13 cellular contexts compared by ENCODE assay signal in the genomic region with DNA sequence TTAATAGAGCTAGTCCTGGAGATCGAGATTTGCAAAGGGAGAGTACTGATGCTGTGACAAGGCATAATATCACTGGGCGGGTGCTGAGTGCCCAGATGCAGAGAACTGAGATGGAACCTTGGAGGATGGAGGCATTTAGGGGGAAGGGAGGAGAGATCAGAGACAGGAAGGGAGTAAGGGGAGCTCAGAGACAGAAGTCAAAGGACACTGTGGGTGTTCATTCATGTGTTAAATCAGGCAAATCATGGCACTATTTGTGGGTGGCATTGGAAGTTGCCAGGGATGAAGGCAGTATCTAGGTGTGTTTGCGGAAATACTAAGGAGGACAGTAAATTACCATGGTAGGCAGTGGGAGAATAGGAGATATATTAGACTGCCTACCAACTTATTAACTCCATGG.
A peak's percentile ranks its signal among the peaks of the same experiment; 100 is the strongest.
DNase-seq lines count a peak whose midpoint lies in the region; ATAC-seq and TF ChIP-seq lines count a peak whose summit lies in the region.
"Had no signal": no experiment of that assay in that cellular context is flagged by ENCODE, and none has a peak within 500 bp of the region (broad histone marks: within the 10 kb centered on the region; RNA-seq: fewer than 3 reads in every experiment).

No MANE protein-coding gene starts in this region.

- DNase-seq in Caki2 (ENCODE audit: low read depth), result peak; percentile 6
- DNase-seq in WTC11 (ENCODE audit: low spot score), result no peak
- peak; percentile 72 for DNase-seq in iPS DF 4.7 (ENCODE audit: extremely low read depth, low spot score)
- DNase-seq in iPS-NIHi7 (ENCODE audit: extremely low spot score), result peak; percentile 24
- no peak for DNase-seq in GM19240 (ENCODE audit: insufficient read length, low spot score)
- DNase-seq: AML-193; Calu3; CD4-positive, alpha-beta T cell; HCEC 1CT; KG1 had no signal

- CTCF ChIA-PET in WTC11 (lab: Charles Lee), result interaction anchor here (1.0 to 1.5 kb wide), 3 partner anchors 9 to 17 kb away, joined by 3 to 7 read pairs (median 3); no protein-coding TSS in a partner anchor

- peaks cover 5% of the 10 kb centered on the region for H3K9me3 Mint-ChIP-seq in WTC11
- H3K9me3 Mint-ChIP-seq: CD4-positive, alpha-beta T cell had no signal

- in situ Hi-C loops in Caki2 (cut with HindIII; ENCODE audit: low pct_unique_long_range_greater_than_20kb, low sequenced_read_pairs), result no loop called here

- H3K36me3 Mint-ChIP-seq in WTC11, result no peaks in the 10 kb centered on the region

- POLR2A ChIA-PET in WTC11 (lab: Charles Lee), result no interaction called here

- H3K4me1 Mint-ChIP-seq in WTC11, result peaks cover 40% of the 10 kb centered on the region

- no peak overlapping the region; the same call in 1 of the 2 replicates for H3K27ac Mint-ChIP-seq in WTC11
- H3K27ac Mint-ChIP-seq: CD4-positive, alpha-beta T cell had no signal

- H3K27me3 Mint-ChIP-seq in WTC11 (ENCODE audit: low read depth), result no peaks in the 10 kb centered on the region
- H3K27me3 Mint-ChIP-seq: CD4-positive, alpha-beta T cell had no signal

- H3K4me3 Mint-ChIP-seq in WTC11, result no peak overlapping the region
- H3K4me3 Mint-ChIP-seq: CD4-positive, alpha-beta T cell had no signal

- TF ChIP-seq CTCF in WTC11 (IDR thresholded peaks at IDR 0.05), result no peak

- ATAC-seq in WTC11, result peak; percentile 89
- ATAC-seq in HG03460 (IDR thresholded peaks at IDR 0.05; ENCODE audit: unreplicated experiment), result no peak
- no peak for ATAC-seq in GM21367 (IDR thresholded peaks at IDR 0.05; ENCODE audit: unreplicated experiment)
- ATAC-seq: A549 had no signal

TF ChIP-seq in WTC11, 78 proteins besides CTCF, POLR2A, EP300 and RAD21:
- TF ChIP-seq, protein P1, sequence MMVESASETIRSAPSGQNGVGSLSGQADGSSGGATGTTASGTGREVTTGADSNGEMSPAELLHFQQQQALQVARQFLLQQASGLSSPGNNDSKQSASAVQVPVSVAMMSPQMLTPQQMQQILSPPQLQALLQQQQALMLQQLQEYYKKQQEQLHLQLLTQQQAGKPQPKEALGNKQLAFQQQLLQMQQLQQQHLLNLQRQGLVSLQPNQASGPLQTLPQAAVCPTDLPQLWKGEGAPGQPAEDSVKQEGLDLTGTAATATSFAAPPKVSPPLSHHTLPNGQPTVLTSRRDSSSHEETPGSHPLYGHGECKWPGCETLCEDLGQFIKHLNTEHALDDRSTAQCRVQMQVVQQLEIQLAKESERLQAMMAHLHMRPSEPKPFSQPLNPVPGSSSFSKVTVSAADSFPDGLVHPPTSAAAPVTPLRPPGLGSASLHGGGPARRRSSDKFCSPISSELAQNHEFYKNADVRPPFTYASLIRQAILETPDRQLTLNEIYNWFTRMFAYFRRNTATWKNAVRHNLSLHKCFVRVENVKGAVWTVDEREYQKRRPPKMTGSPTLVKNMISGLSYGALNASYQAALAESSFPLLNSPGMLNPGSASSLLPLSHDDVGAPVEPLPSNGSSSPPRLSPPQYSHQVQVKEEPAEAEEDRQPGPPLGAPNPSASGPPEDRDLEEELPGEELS (CRISPR knock-in tag; IDR thresholded peaks at IDR 0.05), result 0 out of 2 replicates have a peak, but pooled peaks have one; percentile 42
- TF ChIP-seq ZNF423 (CRISPR knock-in tag; IDR thresholded peaks at IDR 0.05) (0 out of 2 replicates have a peak, but pooled peaks have one; percentile 35), TEAD4 (CRISPR knock-in tag; IDR thresholded peaks at IDR 0.05) (no peak), ZBTB21 (CRISPR knock-in tag; IDR thresholded peaks at IDR 0.05; ENCODE audit: borderline replicate concordance) (no peak), SOX15 (CRISPR knock-in tag; IDR thresholded peaks at IDR 0.05) (no peak), NFE2L1 (CRISPR knock-in tag; IDR thresholded peaks at IDR 0.05) (0 out of 2 replicates have a peak, but pooled peaks have one; percentile 66), CBFB (CRISPR knock-in tag; IDR thresholded peaks at IDR 0.05; ENCODE audit: low read depth) (no peak), ERG (CRISPR knock-in tag; IDR thresholded peaks at IDR 0.05) (peak; percentile 33; the same call in 1 of the 2 replicates), PRRX2 (CRISPR knock-in tag; IDR thresholded peaks at IDR 0.05) (peak; percentile 81; the same call in 1 of the 2 replicates)
- TF ChIP-seq, protein P2, sequence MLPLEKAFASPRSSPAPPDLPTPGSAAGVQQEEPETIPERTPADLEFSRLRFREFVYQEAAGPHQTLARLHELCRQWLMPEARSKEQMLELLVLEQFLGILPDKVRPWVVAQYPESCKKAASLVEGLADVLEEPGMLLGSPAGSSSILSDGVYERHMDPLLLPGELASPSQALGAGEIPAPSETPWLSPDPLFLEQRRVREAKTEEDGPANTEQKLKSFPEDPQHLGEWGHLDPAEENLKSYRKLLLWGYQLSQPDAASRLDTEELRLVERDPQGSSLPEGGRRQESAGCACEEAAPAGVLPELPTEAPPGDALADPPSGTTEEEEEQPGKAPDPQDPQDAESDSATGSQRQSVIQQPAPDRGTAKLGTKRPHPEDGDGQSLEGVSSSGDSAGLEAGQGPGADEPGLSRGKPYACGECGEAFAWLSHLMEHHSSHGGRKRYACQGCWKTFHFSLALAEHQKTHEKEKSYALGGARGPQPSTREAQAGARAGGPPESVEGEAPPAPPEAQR (CRISPR knock-in tag; IDR thresholded peaks at IDR 0.05), result peak; percentile 83

Comparison
In these comparisons a context has a peak if more than half of its experiments do, and no peak if none do; other contexts are left out.
1. DNase-seq: peak in Caki2 (single experiment), iPS DF 4.7 (single experiment) and iPS-NIHi7 (single experiment); none in WTC11 (single experiment) and GM19240 (single experiment).